8 cellular contexts compared by ENCODE assay signal in the genomic region with DNA sequence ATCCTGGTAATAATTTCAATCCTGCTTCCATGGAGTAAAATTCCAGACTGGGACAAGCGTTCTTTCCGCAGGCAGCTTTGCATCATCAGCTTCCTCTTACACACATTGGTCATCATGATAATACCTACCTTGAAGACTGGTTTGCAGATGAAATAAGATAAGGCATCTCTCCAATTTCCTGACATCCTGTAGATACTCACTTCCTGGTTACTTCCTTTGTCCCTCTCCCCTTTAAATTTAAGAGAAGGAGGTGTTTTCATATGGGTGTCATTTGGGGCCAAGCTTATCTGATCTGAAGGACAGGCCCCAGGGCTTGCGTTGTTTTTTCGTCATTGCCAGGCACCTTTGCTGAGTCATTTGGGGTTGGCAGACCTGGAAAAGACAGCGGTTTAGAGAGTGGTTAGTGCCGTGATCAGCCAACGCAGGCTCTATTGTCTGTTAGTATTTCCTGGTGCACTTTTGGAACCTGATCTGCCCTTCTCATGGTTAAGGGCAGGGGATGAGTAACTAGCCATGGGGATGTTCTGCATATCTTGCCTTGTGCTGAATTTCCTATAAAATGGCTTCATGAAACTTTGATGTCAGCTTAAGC. TPM values are rescaled to one million over a fixed set of nuclear protein-coding genes. Genes with fewer than 3 reads are reported as not detected.
DNase-seq lines count a peak whose midpoint lies in the region; ATAC-seq and TF ChIP-seq lines count a peak whose summit lies in the region.

No MANE protein-coding gene starts in this region.

- H3K4me1 Mint-ChIP-seq in CD14-positive monocyte, result peaks cover 81% of the 10 kb centered on the region
- H3K4me1 Mint-ChIP-seq in activated T-cell treated with anti-CD3 and anti-CD28 coated beads, Interleukin-2, amount 50 U/mL, for 24 hours (ENCODE audit: low read depth), result peaks cover 81% of the 10 kb centered on the region

- H3K9me3 ChIP-seq in mesodermal cell (ENCODE audit: control insufficient read depth, low read length), result no peaks in the 10 kb centered on the region

- peaks cover 25% of the 10 kb centered on the region for H3K4me1 ChIP-seq in mesodermal cell (ENCODE audit: control insufficient read depth, insufficient read depth, low read length, poor library complexity, severe bottlenecking)

- ATAC-seq in Right ventricle myocardium superior (ENCODE audit: poor library complexity), result no peak
- no peak for ATAC-seq in GM21381 (IDR thresholded peaks at IDR 0.05; ENCODE audit: unreplicated experiment)
- no peak for ATAC-seq in GM18502 (IDR thresholded peaks at IDR 0.05; ENCODE audit: poor library complexity, unreplicated experiment)

- no peaks in the 10 kb centered on the region for H3K9me3 Mint-ChIP-seq in CD14-positive monocyte
- H3K9me3 Mint-ChIP-seq in activated T-cell treated with anti-CD3 and anti-CD28 coated beads, Interleukin-2, amount 50 U/mL, for 24 hours, result no peaks in the 10 kb centered on the region

- intact Hi-C loops in CD14-positive monocyte (cut with micrococcal nuclease), result no loop called here
- intact Hi-C loops in Right ventricle myocardium superior (cut with DNase I), result no loop called here

- peak overlapping the region; percentile 43 for H3K27ac ChIP-seq in mesodermal cell (ENCODE audit: low read depth, low read length, severe bottlenecking)

- peaks cover 9 to 23% of the 10 kb centered on the region in 2 donors for H3K36me3 Mint-ChIP-seq in CD14-positive monocyte
- H3K36me3 Mint-ChIP-seq in activated T-cell treated with anti-CD3 and anti-CD28 coated beads, Interleukin-2, amount 50 U/mL, for 24 hours (ENCODE audit: low read depth), result peaks cover 35% of the 10 kb centered on the region

- DNase-seq in CD14-positive monocyte (ENCODE audit: low spot score) (peak; percentile 52), NCI-H2196 (lab: John Stamatoyannopoulos, UW; ENCODE audit: unreplicated experiment) (peak; percentile 80), anterior cingulate cortex (lab: John Stamatoyannopoulos, UW) (no peak), Right ventricle myocardium superior (no peak)
- peak; percentile 66 for DNase-seq in activated T-cell treated with anti-CD3 and anti-CD28 coated beads, Interleukin-2, amount 50 U/mL, for 24 hours

- H3K36me3 ChIP-seq in mesodermal cell (ENCODE audit: control insufficient read depth, insufficient read depth, low read length), result no peaks in the 10 kb centered on the region

- peak overlapping the region; percentile 65 to 93 (median 84) for H3K27ac Mint-ChIP-seq in CD14-positive monocyte
- peak overlapping the region; percentile 91 for H3K27ac Mint-ChIP-seq in activated T-cell treated with anti-CD3 and anti-CD28 coated beads, Interleukin-2, amount 50 U/mL, for 24 hours

- WGBS in mesodermal cell (ENCODE audit: insufficient coverage in 2 of 2), 2 experiments, result 73% methylated on average over 5 to 6 of the region's 7 CpGs

- no peak overlapping the region for H3K4me3 ChIP-seq in mesodermal cell (ENCODE audit: extremely low read depth, insufficient read depth, low read length, poor library complexity, severe bottlenecking)

- H3K4me3 Mint-ChIP-seq in CD14-positive monocyte, result no peak overlapping the region
- H3K4me3 Mint-ChIP-seq in activated T-cell treated with anti-CD3 and anti-CD28 coated beads, Interleukin-2, amount 50 U/mL, for 24 hours, result peak overlapping the region; percentile 68

- no peaks in the 10 kb centered on the region for H3K27me3 Mint-ChIP-seq in CD14-positive monocyte (ENCODE audit: low read depth in 3 of 3)
- no peaks in the 10 kb centered on the region for H3K27me3 Mint-ChIP-seq in activated T-cell treated with anti-CD3 and anti-CD28 coated beads, Interleukin-2, amount 50 U/mL, for 24 hours

- no peak for TF ChIP-seq CTCF in CD14-positive monocyte (IDR thresholded peaks at IDR 0.05)

RNA-seq across cellular contexts. Expression of gene GRAMD1B, which starts 24.1 kb away (rescaled TPM):
- 1 to 10 TPM; 3.2 to 3.3 TPM for polyA plus RNA-seq in CD14-positive monocyte
- 11.1 TPM for polyA plus RNA-seq in mesodermal cell (2013, experiment 1 of 2)
- polyA plus RNA-seq in mesodermal cell (2013, experiment 2 of 2), result 8.9 TPM
- total RNA-seq in Right ventricle myocardium superior, result 19.0 TPM

Comparison
In these comparisons a context has a peak if more than half of its experiments do, and no peak if none do; other contexts are left out.
1. DNase-seq: peak in CD14-positive monocyte (single experiment), NCI-H2196 (single experiment) and activated T-cell treated with anti-CD3 and anti-CD28 coated beads, Interleukin-2, amount 50 U/mL, for 24 hours (single experiment); none in anterior cingulate cortex (0 of 58) and Right ventricle myocardium superior (single experiment).